ENCODE assay signal across 9 cellular contexts in the genomic region with DNA sequence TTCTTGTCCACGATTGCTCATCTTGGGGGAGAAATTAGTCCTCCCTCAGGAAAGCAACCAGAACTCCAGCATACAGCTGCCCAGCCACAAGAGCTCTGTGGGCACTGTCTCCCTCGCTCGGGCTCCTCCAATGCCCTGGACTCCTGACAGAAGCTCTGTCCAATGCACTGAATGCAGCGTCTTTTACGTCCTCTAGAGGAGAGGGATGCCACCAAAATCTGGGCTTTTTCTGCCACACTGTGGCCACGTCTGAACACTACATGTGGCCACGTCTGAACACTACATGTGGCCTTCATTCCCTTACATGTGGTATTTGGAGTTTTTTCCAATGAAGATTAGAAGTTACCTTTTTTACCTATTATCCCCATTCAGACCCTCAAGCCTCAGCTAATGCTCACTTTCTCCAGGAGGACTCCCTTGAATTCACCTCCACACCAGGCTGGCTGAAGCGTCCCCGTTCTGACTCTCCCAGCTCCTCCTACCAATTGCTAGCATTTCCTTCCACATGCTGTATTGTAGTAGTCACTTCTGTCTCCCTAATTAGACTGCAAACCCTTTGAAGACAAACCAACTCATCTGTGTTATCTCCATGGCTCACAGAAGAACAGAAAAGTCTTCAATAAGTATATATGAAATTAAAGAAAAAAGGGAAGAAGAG.
A peak's percentile ranks its signal among the peaks of the same experiment; 100 is the strongest.
DNase-seq lines count a peak whose midpoint lies in the region; ATAC-seq, FAIRE-seq and TF ChIP-seq lines count a peak whose summit lies in the region.
"Had no signal": no experiment of that assay in that cellular context is flagged by ENCODE, and none has a peak within 500 bp of the region (broad histone marks: within the 10 kb centered on the region; RNA-seq: fewer than 3 reads in every experiment).

No MANE protein-coding gene starts in this region.

- CTCF ChIA-PET in K562 (lab: Yijun Ruan, JAX; ENCODE audit: low intra/inter-chr PET ratio): interaction anchor here (0.8 to 2.0 kb wide), 2 partner anchors 25 to 460 kb away, joined by 3 to 8 read pairs; no protein-coding TSS in a partner anchor

- ATAC-seq in GM18508 (IDR thresholded peaks at IDR 0.05; ENCODE audit: insufficient read depth, unreplicated experiment) (peak; percentile 61), HG03378 (IDR thresholded peaks at IDR 0.05; ENCODE audit: unreplicated experiment) (peak; percentile 87), K562 (peak; percentile 84), HG03196 (IDR thresholded peaks at IDR 0.05; ENCODE audit: unreplicated experiment) (no peak)

- H3K27me3 ChIP-seq in K562 (ENCODE audit: control insufficient read depth in 2 of 2, insufficient read depth in 2 of 2, low read length in 2 of 2) (no peaks in the 10 kb centered on the region), spleen (replicated peaks in 1 of 7) (peaks cover 0 to 5% (median 0%) of the 10 kb centered on the region in 7 donors)

- 0% methylated on average over 9 of the region's 9 CpGs for WGBS in K562 (ENCODE audit: insufficient coverage, low coverage, missing lambda C conversion rate)
- WGBS in spleen, 5 donors: 18 to 32% (median 24%) methylated on average over 9 of the region's 9 CpGs

- TF ChIP-seq EP300 in K562 (IDR thresholded peaks at IDR 0.05; ENCODE audit: low read length): no peak

- TF ChIP-seq CTCF in K562 (IDR thresholded peaks at IDR 0.05 in 2 of 3, conservative IDR thresholded peaks at IDR 0.05 in 1 of 3; ENCODE audit: insufficient read depth in 2 of 3, low read depth in 1 of 3, low read length in 3 of 3) (peak; percentile 56 to 85 (median 62)), spleen (IDR thresholded peaks at IDR 0.05 in 8 of 11, conservative IDR thresholded peaks at IDR 0.05 in 3 of 11) (peak in 10 of 11 experiments; percentile 40 to 72 (median 59))

- no peak overlapping the region for H3K4me2 ChIP-seq in K562 (ENCODE audit: insufficient read depth, low read length)

- no peaks in the 10 kb centered on the region for H3K79me2 ChIP-seq in K562 (ENCODE audit: control insufficient read depth, insufficient read depth, low read length)

- H3K4me3 ChIP-seq in K562 (no peak overlapping the region), spleen (peak overlapping the region in 1 of 8 donors; percentile 32)
- H3K4me3 ChIP-seq: skin epidermis had no signal

- intact Hi-C loops in K562 (cut with micrococcal nuclease): loop anchor here (1.0 to 10.0 kb wide), 2 partner anchors 460 to 760 kb away; no protein-coding TSS in a partner anchor
- intact Hi-C loops in spleen (cut with DNase I; ENCODE audit: low total_unique reads): loop anchor here (5.0 to 10.0 kb wide), 2 partner anchors 140 to 462 kb away; no protein-coding TSS in a partner anchor

- TF ChIP-seq POLR2A in K562 (conservative IDR thresholded peaks at IDR 0.05) (no peak), spleen (IDR thresholded peaks at IDR 0.05) (no peak)

- no TSS peak for BruUV-seq in K562 (replicated peaks; lab: Mats Ljungman, UMichigan)

- H2AFZ ChIP-seq in K562 (ENCODE audit: low read depth, low read length): no peak overlapping the region

- H3K9me3 ChIP-seq in K562 (replicated peaks; ENCODE audit: control insufficient read depth, insufficient read depth, low read depth, low read length) (no peaks in the 10 kb centered on the region), spleen (peaks cover 0 to 6% (median 0%) of the 10 kb centered on the region in 8 donors)

- TF ChIP-seq RAD21 in K562 (CRISPR knock-in tag; conservative IDR thresholded peaks at IDR 0.05 in 1 of 2, IDR thresholded peaks at IDR 0.05 in 1 of 2): peak; percentile 27 to 58; a peak in 3 of 4 replicates

- in situ Hi-C loops in K562 (cut with MboI): loop anchor here (10.0 kb wide), 1 partner anchor 460 kb away; no protein-coding TSS in a partner anchor

- H3K4me1 ChIP-seq in K562 (replicated peaks in 1 of 2; ENCODE audit: control insufficient read depth in 2 of 2, insufficient read depth in 2 of 2, low read length in 2 of 2): no peaks in the 10 kb centered on the region
- H3K4me1 ChIP-seq in spleen: no peaks in the 10 kb centered on the region

- no peak overlapping the region for H3K9ac ChIP-seq in K562 (ENCODE audit: insufficient read depth in 1 of 2, low read depth in 2 of 2, low read length in 2 of 2)

- DNase-seq in AG08396 (ENCODE audit: low spot score): peak; percentile 75
- DNase-seq in NCI-H524 (lab: John Stamatoyannopoulos, UW): peak; percentile 75 to 82
- peak in 1 of 4 experiments; percentile 34 for DNase-seq in K562 (ENCODE audit: extremely low read depth in 1 of 4, low spot score in 3 of 4)
- peak; percentile 38 for DNase-seq in iPS DF 19.7 (ENCODE audit: low read depth, low spot score)
- no peak for DNase-seq in spleen

- H3K9me1 ChIP-seq in K562 (ENCODE audit: control insufficient read depth, insufficient read depth, low read length): no peaks in the 10 kb centered on the region

- H3K27ac ChIP-seq in K562 (ENCODE audit: extremely low read depth, low read depth, low read length) (no peak overlapping the region), spleen (no peak overlapping the region)
- H3K27ac ChIP-seq: skin epidermis had no signal

- FAIRE-seq in K562 (lab: Jason Lieb, UNC): peak; percentile 62

- H4K20me1 ChIP-seq in K562 (replicated peaks; ENCODE audit: control insufficient read depth, insufficient read depth, low read length): no peaks in the 10 kb centered on the region

- POLR2A ChIA-PET in K562 (lab: Yijun Ruan, JAX): interaction anchor here (0.6 kb wide), 1 partner anchor 1732 kb away, joined by 3 read pairs; no protein-coding TSS in a partner anchor

- H3K36me3 ChIP-seq in K562 (ENCODE audit: control insufficient read depth, insufficient read depth, low read length): no peaks in the 10 kb centered on the region
- H3K36me3 ChIP-seq in spleen: no peaks in the 10 kb centered on the region

TF ChIP-seq in K562, 482 proteins besides CTCF, POLR2A, EP300 and RAD21:
- TF ChIP-seq ARNT (IDR thresholded peaks at IDR 0.05) (no peak), ZNF766 (CRISPR knock-in tag; conservative IDR thresholded peaks at IDR 0.05) (no peak), SMC3 (conservative IDR thresholded peaks at IDR 0.05; ENCODE audit: insufficient read depth, low read depth, low read length) (0 out of 2 replicates have a peak, but pooled peaks have one; percentile 30)
